ENCODE assay signal across 16 cellular contexts in genomic region chr4:15799703-15800102, GRCh38. TPM values are rescaled to one million over a fixed set of nuclear protein-coding genes. Genes with fewer than 3 reads are reported as not detected.
"Had no signal": no experiment of that assay in that cellular context is flagged by ENCODE, and none has a peak within 500 bp of the region (broad histone marks: within the 10 kb centered on the region; RNA-seq: fewer than 3 reads in every experiment).

No MANE protein-coding gene starts in this region.

- DNase-seq: activated CD4-positive, alpha-beta T cell treated with anti-CD3 and anti-CD28 coated beads for 4 hours; activated CD8-positive, alpha-beta T cell treated with anti-CD3 and anti-CD28 coated beads for 36 hours; activated naive CD4-positive, alpha-beta T cell treated with anti-CD3 and anti-CD28 coated beads for 36 hours; activated T-cell treated with anti-CD3 and anti-CD28 coated beads, Interleukin-2, amount 50 U/mL, for 1 hour; aorta; head of caudate nucleus; kidney; mammary epithelial cell; ovary; right lobe of liver; stimulated activated naive CD4-positive, alpha-beta T cell had no signal

- H3K9me3 Mint-ChIP-seq: activated CD8-positive, alpha-beta T cell treated with anti-CD3 and anti-CD28 coated beads for 36 hours; activated naive CD4-positive, alpha-beta T cell treated with anti-CD3 and anti-CD28 coated beads for 36 hours; T-helper 2 cell treated with Interferon-gamma antibody and Interleukin-4, amounts not matched to agents 5 μg/mL and 100 μg/mL, for 36 hours had no signal

- H3K27me3 Mint-ChIP-seq: activated CD8-positive, alpha-beta T cell treated with anti-CD3 and anti-CD28 coated beads for 36 hours had no signal

- H3K4me3 ChIP-seq: coronary artery, ovary, right lobe of liver had no signal

- H3K4me3 Mint-ChIP-seq: activated CD8-positive, alpha-beta T cell treated with anti-CD3 and anti-CD28 coated beads for 36 hours; activated naive CD4-positive, alpha-beta T cell treated with anti-CD3 and anti-CD28 coated beads for 36 hours; T-helper 2 cell treated with Interferon-gamma antibody and Interleukin-4, amounts not matched to agents 5 μg/mL and 100 μg/mL, for 36 hours; WTC11 had no signal

- H3K4me1 ChIP-seq: right lobe of liver had no signal

- H3K27me3 ChIP-seq: ovary, right lobe of liver had no signal

- H3K27ac ChIP-seq: coronary artery, ovary, right lobe of liver had no signal

- H3K27ac Mint-ChIP-seq: activated CD8-positive, alpha-beta T cell treated with anti-CD3 and anti-CD28 coated beads for 36 hours; activated naive CD4-positive, alpha-beta T cell treated with anti-CD3 and anti-CD28 coated beads for 36 hours; T-helper 2 cell treated with Interferon-gamma antibody and Interleukin-4, amounts not matched to agents 5 μg/mL and 100 μg/mL, for 36 hours; WTC11 had no signal

- H3K4me1 Mint-ChIP-seq: WTC11 had no signal

- ATAC-seq: activated CD8-positive, alpha-beta T cell treated with anti-CD3 and anti-CD28 coated beads for 36 hours; left lobe of liver; right lobe of liver; WTC11 had no signal

- H3K36me3 ChIP-seq: ovary, right lobe of liver had no signal

- H3K9me3 ChIP-seq: ovary, right lobe of liver had no signal

RNA-seq across cellular contexts. Expression of gene CD38, which starts 21.6 kb away (rescaled TPM):
- total RNA-seq: mammary epithelial cell, myocyte had no signal
